Comparison of ENCODE assay signal across 8 cellular contexts in the genomic region with DNA sequence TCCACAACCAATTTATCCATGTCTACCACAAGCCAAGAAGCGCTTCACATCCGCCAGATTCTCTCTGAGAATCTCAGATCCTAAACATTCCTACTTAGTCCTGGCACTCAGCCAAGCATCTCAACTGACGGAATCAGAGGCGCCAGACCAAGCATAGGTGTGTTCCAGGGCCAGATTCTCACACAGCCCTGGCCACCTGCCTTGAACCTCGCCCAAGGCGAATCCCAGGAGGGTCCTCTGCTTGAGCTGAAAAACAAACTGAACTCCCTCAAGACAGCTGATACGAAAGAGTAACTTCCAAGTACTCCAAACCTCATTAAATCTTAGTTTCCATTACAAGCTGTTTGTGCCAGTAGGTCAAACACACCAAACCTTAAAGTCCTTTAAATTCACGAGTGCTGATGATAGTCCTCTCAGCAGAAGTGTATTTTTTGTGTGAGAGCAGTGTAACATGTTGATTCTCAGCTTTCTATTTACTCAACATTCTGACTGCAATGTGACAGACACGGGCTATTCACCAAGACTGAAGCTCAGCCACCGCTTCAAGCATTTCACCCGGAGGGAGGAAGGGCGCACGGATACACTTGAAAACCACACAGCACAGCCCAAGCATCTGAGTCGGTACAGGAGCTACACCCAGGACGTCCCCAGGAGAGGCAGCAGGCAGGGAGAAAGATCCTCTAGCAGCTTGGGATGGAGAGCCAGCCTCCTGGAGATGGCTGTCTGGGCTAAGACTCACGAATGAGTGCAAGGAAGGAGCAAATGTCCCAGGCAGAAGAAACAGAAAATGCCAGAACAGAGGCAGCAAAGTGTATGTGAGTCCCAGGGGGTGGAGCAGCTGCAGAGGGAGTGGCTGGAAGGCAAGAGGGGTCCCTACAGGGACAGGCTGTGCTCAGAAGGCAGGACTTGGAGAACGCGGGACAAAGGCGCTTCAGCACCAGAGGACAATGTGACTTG. TPM values are rescaled to one million over a fixed set of nuclear protein-coding genes. Genes with fewer than 3 reads are reported as not detected.
A peak's percentile ranks its signal among the peaks of the same experiment; 100 is the strongest.
DNase-seq lines count a peak whose midpoint lies in the region; ATAC-seq and TF ChIP-seq lines count a peak whose summit lies in the region.

No MANE protein-coding gene starts in this region.

- H3K27ac ChIP-seq in thyroid gland, result peak overlapping the region; percentile 48 to 78 (median 56)

- peak; percentile 46 for DNase-seq in GM06990 (ENCODE audit: extremely low read depth, insufficient read length)
- peak; percentile 61 for DNase-seq in iris pigment epithelial cell (ENCODE audit: low read depth)
- peak; percentile 91 to 92 for DNase-seq in thyroid gland
- no peak for DNase-seq in stimulated activated CD4-positive, alpha-beta T cell treated with anti-CD3 and anti-CD28 coated beads, Interleukin-1b, Interleukin-23, amount 100 ng/mL, for 48 hours
- no peak for DNase-seq in cortex of kidney (lab: John Stamatoyannopoulos, UW)
- no peak for DNase-seq in activated T-cell treated with anti-CD3 and anti-CD28 coated beads, Interleukin-2, amount 50 U/mL, for 24 hours

- H3K27ac Mint-ChIP-seq in activated T-cell treated with anti-CD3 and anti-CD28 coated beads, Interleukin-2, amount 50 U/mL, for 24 hours, result no peak overlapping the region

- H3K36me3 ChIP-seq in GM06990 (ENCODE audit: control insufficient read depth, insufficient read depth, low read length), result no peaks in the 10 kb centered on the region
- no peaks in the 10 kb centered on the region for H3K36me3 ChIP-seq in thyroid gland

- no peaks in the 10 kb centered on the region for H3K9me3 Mint-ChIP-seq in activated T-cell treated with anti-CD3 and anti-CD28 coated beads, Interleukin-2, amount 50 U/mL, for 24 hours

- H3K27me3 ChIP-seq in GM06990 (replicated peaks; ENCODE audit: control insufficient read depth, insufficient read depth, low read length) (no peaks in the 10 kb centered on the region; the same call in none of the 2 replicates), thyroid gland (no peaks in the 10 kb centered on the region)

- H3K4me3 ChIP-seq in GM06990 (replicated peaks; ENCODE audit: low read depth, low read length) (peak overlapping the region; percentile 15; the same call in 1 of the 2 replicates), WI38 (ENCODE audit: low read depth, low read length) (peak overlapping the region; percentile 55), thyroid gland (replicated peaks in 1 of 3) (no peak overlapping the region)

- peaks cover 21 to 36% of the 10 kb centered on the region in 2 donors for H3K4me1 ChIP-seq in thyroid gland

- H3K4me1 Mint-ChIP-seq in activated T-cell treated with anti-CD3 and anti-CD28 coated beads, Interleukin-2, amount 50 U/mL, for 24 hours (ENCODE audit: low read depth), result peaks cover 8% of the 10 kb centered on the region

- H3K9me3 ChIP-seq in thyroid gland, result no peaks in the 10 kb centered on the region

- peak in 1 of 2 donors; percentile 51 for TF ChIP-seq POLR2A in thyroid gland (IDR thresholded peaks at IDR 0.05)

- H3K4me3 Mint-ChIP-seq in activated T-cell treated with anti-CD3 and anti-CD28 coated beads, Interleukin-2, amount 50 U/mL, for 24 hours, result no peak overlapping the region

- no peak for TF ChIP-seq CTCF in GM06990 (IDR thresholded peaks at IDR 0.05; ENCODE audit: insufficient read depth, low read length, poor library complexity, severe bottlenecking)
- TF ChIP-seq CTCF in WI38 (IDR thresholded peaks at IDR 0.05; ENCODE audit: low read depth, low read length), result no peak
- no peak for TF ChIP-seq CTCF in thyroid gland (IDR thresholded peaks at IDR 0.05)

- peak; percentile 56 for ATAC-seq in HG02943 (IDR thresholded peaks at IDR 0.05; ENCODE audit: low read depth, unreplicated experiment)

- no peaks in the 10 kb centered on the region for H3K36me3 Mint-ChIP-seq in activated T-cell treated with anti-CD3 and anti-CD28 coated beads, Interleukin-2, amount 50 U/mL, for 24 hours (ENCODE audit: low read depth)

- intact Hi-C loops in thyroid gland (cut with DNase I), result no loop called here

- 21 to 26% methylated on average over 19 of the region's 19 CpGs for WGBS in thyroid gland, 2 donors

- peaks cover 52% of the 10 kb centered on the region for H3K27me3 Mint-ChIP-seq in activated T-cell treated with anti-CD3 and anti-CD28 coated beads, Interleukin-2, amount 50 U/mL, for 24 hours

RNA-seq across cellular contexts. Expression of a gene that starts 6.0 kb away (rescaled TPM):
- total RNA-seq in thyroid gland, result 10 to 100 TPM; 48.6 to 88.4 (median 57.7) TPM

Comparison
In these comparisons a context has a peak if more than half of its experiments do, and no peak if none do; other contexts are left out.
1. DNase-seq: peak in GM06990 (single experiment), iris pigment epithelial cell (single experiment) and thyroid gland (2 of 2); none in stimulated activated CD4-positive, alpha-beta T cell treated with anti-CD3 and anti-CD28 coated beads, Interleukin-1b, Interleukin-23, amount 100 ng/mL, for 48 hours (single experiment), cortex of kidney (single experiment) and activated T-cell treated with anti-CD3 and anti-CD28 coated beads, Interleukin-2, amount 50 U/mL, for 24 hours (single experiment).
2. H3K4me3 ChIP-seq: peak in GM06990 (single experiment) and WI38 (single experiment); none in thyroid gland (0 of 3).